Comparison of ENCODE assay signal across 25 cellular contexts in the genomic region with DNA sequence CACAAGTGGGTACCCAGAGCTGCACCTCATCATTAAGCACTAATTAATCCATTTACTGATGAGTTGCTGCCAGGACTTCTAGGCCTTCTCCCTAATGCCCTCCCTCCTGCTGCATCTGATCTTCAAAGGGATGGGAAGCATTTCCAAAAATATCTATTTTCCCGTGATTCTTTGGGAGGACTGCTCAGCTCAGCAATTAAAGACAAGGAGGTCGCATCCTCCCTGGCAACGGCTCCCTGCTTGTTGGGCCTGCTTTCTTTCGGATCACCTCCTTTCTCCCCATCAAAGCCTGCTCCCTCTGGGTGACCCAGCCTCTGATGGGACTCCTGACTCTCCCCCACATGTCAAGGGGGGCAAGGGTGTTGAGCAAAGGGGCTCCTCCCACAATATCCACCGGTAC. TPM values are rescaled to one million over a fixed set of nuclear protein-coding genes. Genes with fewer than 3 reads are reported as not detected.
DNase-seq lines count a peak whose midpoint lies in the region; ATAC-seq, FAIRE-seq and TF ChIP-seq lines count a peak whose summit lies in the region.
"Had no signal": no experiment of that assay in that cellular context is flagged by ENCODE, and none has a peak within 500 bp of the region (broad histone marks: within the 10 kb centered on the region; RNA-seq: fewer than 3 reads in every experiment).

No MANE protein-coding gene starts in this region.

- TF ChIP-seq RAD21 in H1 (IDR thresholded peaks at IDR 0.05 in 1 of 2, conservative IDR thresholded peaks at IDR 0.05 in 1 of 2; ENCODE audit: low read depth in 2 of 2, low read length in 2 of 2), result no peak

- DNase-seq in NCI-H82 (lab: John Stamatoyannopoulos, UW), result peak; percentile 27
- DNase-seq in caudate nucleus (lab: John Stamatoyannopoulos, UW), result peak in 16 of 61 donors; percentile 5 to 62 (median 26)
- DNase-seq in H1 (ENCODE audit: low read depth in 1 of 2, low spot score in 2 of 2), result no peak
- no peak for DNase-seq in NCI-H748 (lab: John Stamatoyannopoulos, UW; ENCODE audit: unreplicated experiment)
- DNase-seq in CD8-positive, alpha-beta memory T cell, result no peak
- DNase-seq: 8988T; ACHN; AML-193; BE2C; Calu3; CD4-positive, alpha-beta T cell; COR-L47; DMS53; DMS79 treated with DMSO at 0.1 percent for 48 hours; GM23248; H9 had no signal

- no peak overlapping the region for H2BK120ac ChIP-seq in H1 (replicated peaks; ENCODE audit: low read depth, low read length)

- WGBS in H1 (ENCODE audit: extremely low coverage in 1 of 2, insufficient coverage in 1 of 2, insufficient read length in 1 of 2, insufficient replicate concordance in 2 of 2, low coverage in 1 of 2, low lambda C conversion rate in 2 of 2, missing lambda C conversion rate in 1 of 2), 2 experiments, result 90% methylated on average over 5 of the region's 5 CpGs; no CpG with 5 or more reads in 1 of the 2 experiments

- H3K27me3 ChIP-seq in H1 (replicated peaks in 1 of 4; ENCODE audit: control insufficient read depth in 3 of 4, extremely low read depth in 1 of 4, insufficient read depth in 3 of 4, low read length in 3 of 4), result no peaks in the 10 kb centered on the region
- H3K27me3 ChIP-seq in CD8-positive, alpha-beta memory T cell (ENCODE audit: insufficient read depth, low read length, poor library complexity, severe bottlenecking), result no peaks in the 10 kb centered on the region
- H3K27me3 ChIP-seq: BE2C; BLaER1 treated with 17β-estradiol and CSF1 and Interleukin-3, amounts not matched to agents 10 nM and 100 nM had no signal

- H3K36me3 ChIP-seq in H1 (ENCODE audit: control insufficient read depth in 2 of 4, insufficient read depth in 4 of 4, low read length in 3 of 4), result no peaks in the 10 kb centered on the region
- no peaks in the 10 kb centered on the region for H3K36me3 ChIP-seq in CD8-positive, alpha-beta memory T cell (ENCODE audit: insufficient read depth, low read length)
- H3K36me3 ChIP-seq: BE2C; BLaER1 treated with 17β-estradiol and CSF1 and Interleukin-3, amounts not matched to agents 10 nM and 100 nM had no signal

- no peak overlapping the region for H2AFZ ChIP-seq in H1 (ENCODE audit: low read length)
- H2AFZ ChIP-seq: GM23248 had no signal

- no peak overlapping the region for H2BK5ac ChIP-seq in H1 (ENCODE audit: low read depth, low read length)

- no peak overlapping the region for H4K5ac ChIP-seq in H1 (ENCODE audit: insufficient read length, low read depth, low read length)

- no peaks in the 10 kb centered on the region for H3K79me2 ChIP-seq in H1 (ENCODE audit: control insufficient read depth in 1 of 2, insufficient read depth in 2 of 2, low read length in 2 of 2)

- H4K91ac ChIP-seq in H1 (replicated peaks; ENCODE audit: insufficient read length, low read length), result no peak overlapping the region

- no peaks in the 10 kb centered on the region for H3K9me3 Mint-ChIP-seq in CD8-positive, alpha-beta memory T cell
- H3K9me3 Mint-ChIP-seq: CD4-positive, alpha-beta T cell; H9 had no signal

- no peak overlapping the region for H2BK15ac ChIP-seq in H1 (ENCODE audit: low read length)

- H2AK5ac ChIP-seq in H1 (ENCODE audit: low read depth, low read length), result no peak overlapping the region

- no peak overlapping the region for H3K4ac ChIP-seq in H1 (replicated peaks; ENCODE audit: insufficient read length, low read depth, low read length)

- peaks cover 0 to under 1% (median 0%) of the 10 kb centered on the region in 4 experiments; a peak in 1 of 7 replicates for H3K4me1 ChIP-seq in H1 (replicated peaks in 1 of 4; ENCODE audit: control insufficient read depth in 3 of 4, insufficient read depth in 4 of 4, low read length in 3 of 4)
- no peaks in the 10 kb centered on the region for H3K4me1 ChIP-seq in CD8-positive, alpha-beta memory T cell (ENCODE audit: insufficient read depth, low read length)
- H3K4me1 ChIP-seq: A549, BE2C had no signal

- ATAC-seq in HG03378 (IDR thresholded peaks at IDR 0.05; ENCODE audit: unreplicated experiment), result no peak
- ATAC-seq: A549 had no signal

- no peaks in the 10 kb centered on the region for H3K9me3 ChIP-seq in H1 (ENCODE audit: insufficient read depth in 2 of 2, low read depth in 1 of 2, low read length in 1 of 2)
- H3K9me3 ChIP-seq in CD8-positive, alpha-beta memory T cell (ENCODE audit: low read length), result no peaks in the 10 kb centered on the region
- H3K9me3 ChIP-seq: A549; BE2C; BLaER1 treated with 17β-estradiol and CSF1 and Interleukin-3, amounts not matched to agents 10 nM and 100 nM had no signal

- H3K14ac ChIP-seq in H1 (ENCODE audit: insufficient read length), result no peak overlapping the region

- peaks cover 3 to 12% of the 10 kb centered on the region in 2 donors for H3K27me3 Mint-ChIP-seq in CD8-positive, alpha-beta memory T cell

- 0 out of 2 replicates have a peak overlapping the region, but pooled peaks have one; percentile 57 for H4K8ac ChIP-seq in H1 (ENCODE audit: extremely low read depth, insufficient read depth, low read length)

- H3K79me1 ChIP-seq in H1 (ENCODE audit: low read depth, low read length), result no peaks in the 10 kb centered on the region

- no peak overlapping the region for H3K4me2 ChIP-seq in H1 (ENCODE audit: insufficient read depth in 1 of 2, low read depth in 2 of 2, low read length in 2 of 2)
- H3K4me2 ChIP-seq: A549; BLaER1 treated with 17β-estradiol and CSF1 and Interleukin-3, amounts not matched to agents 10 nM and 100 nM had no signal

- no peaks in the 10 kb centered on the region for H3K36me3 Mint-ChIP-seq in CD8-positive, alpha-beta memory T cell
- H3K36me3 Mint-ChIP-seq: CD14-positive monocyte had no signal

- TF ChIP-seq CTCF in H1 (IDR thresholded peaks at IDR 0.05; ENCODE audit: control extremely low read depth in 1 of 3, insufficient read depth in 1 of 3, low read depth in 1 of 3, low read length in 3 of 3), result no peak

- H3K4me3 ChIP-seq in H1 (ENCODE audit: extremely low read depth in 1 of 4, insufficient read depth in 2 of 4, low read depth in 3 of 4, low read length in 4 of 4), result no peak overlapping the region
- no peak overlapping the region for H3K4me3 ChIP-seq in CD8-positive, alpha-beta memory T cell (ENCODE audit: low read length)
- H3K4me3 ChIP-seq: A549; BLaER1 treated with 17β-estradiol and CSF1 and Interleukin-3, amounts not matched to agents 10 nM and 100 nM; GM23248 had no signal

- H4K20me1 ChIP-seq in H1 (replicated peaks in 1 of 2; ENCODE audit: control insufficient read depth in 1 of 2, insufficient read depth in 2 of 2, low read length in 2 of 2), result no peaks in the 10 kb centered on the region

- no peak overlapping the region for H2BK20ac ChIP-seq in H1 (ENCODE audit: low read length)

- H3K56ac ChIP-seq in H1 (replicated peaks; ENCODE audit: insufficient read length, low read depth, low read length), result no peak overlapping the region

- no peak overlapping the region for H3K18ac ChIP-seq in H1 (ENCODE audit: extremely low read depth, low read length)

- H3K4me3 Mint-ChIP-seq in CD8-positive, alpha-beta memory T cell, result no peak overlapping the region
- H3K4me3 Mint-ChIP-seq: CD14-positive monocyte; CD4-positive, alpha-beta T cell; H9 had no signal

- no peak overlapping the region for H2BK12ac ChIP-seq in H1 (ENCODE audit: low read depth, low read length)

- no peaks in the 10 kb centered on the region for H3K23me2 ChIP-seq in H1 (ENCODE audit: low read depth, low read length)

- H3K27ac ChIP-seq in caudate nucleus (ENCODE audit: low read depth, low read length) (peak overlapping the region; percentile 87), H1 (ENCODE audit: low read depth, low read length) (no peak overlapping the region), temporal lobe (ENCODE audit: low read depth, low read length) (peak overlapping the region; percentile 12)
- no peak overlapping the region for H3K27ac ChIP-seq in CD8-positive, alpha-beta memory T cell (ENCODE audit: low read depth, low read length)
- H3K27ac ChIP-seq: A549; BLaER1 treated with 17β-estradiol and CSF1 and Interleukin-3, amounts not matched to agents 10 nM and 100 nM; GM23248 had no signal

- no peak for TF ChIP-seq EP300 in H1 (IDR thresholded peaks at IDR 0.05; ENCODE audit: borderline replicate concordance in 1 of 2, low read depth in 2 of 2, low read length in 2 of 2)

- FAIRE-seq in H1 (lab: Jason Lieb, UNC), result no peak
- FAIRE-seq: A549, G401.6, GM12892 had no signal

- H3K23ac ChIP-seq in H1 (ENCODE audit: insufficient read length), result no peak overlapping the region

- POLR2A ChIA-PET in H1 (lab: Charles Lee; ENCODE audit: partially characterized antibody), result no interaction called here
- POLR2A ChIA-PET in CD8-positive, alpha-beta memory T cell (lab: Charles Lee), result no interaction called here

- no peak for TF ChIP-seq POLR2A in H1 (IDR thresholded peaks at IDR 0.05; ENCODE audit: control extremely low read depth in 1 of 2, low read depth in 2 of 2, low read length in 2 of 2)

- H3K9ac ChIP-seq in H1 (replicated peaks in 1 of 4; ENCODE audit: extremely low read depth in 1 of 4, low read depth in 3 of 4, low read length in 3 of 4), result no peak overlapping the region
- H3K9ac ChIP-seq: BLaER1 treated with 17β-estradiol and CSF1 and Interleukin-3, amounts not matched to agents 10 nM and 100 nM; GM23248 had no signal

- no peaks in the 10 kb centered on the region for H3K4me1 Mint-ChIP-seq in CD8-positive, alpha-beta memory T cell
- H3K4me1 Mint-ChIP-seq: CD14-positive monocyte had no signal

- CTCF ChIA-PET in H1 (lab: Charles Lee; ENCODE audit: partially characterized antibody), result interaction anchor here (0.8 to 11.3 kb wide), 11 partner anchors 8 to 179 kb away, joined by 3 to 69 read pairs (median 5); partner anchors contain the start of gene CRHR1
- CTCF ChIA-PET in CD8-positive, alpha-beta memory T cell (lab: Charles Lee), result interaction anchor here (0.8 kb wide), 1 partner anchor 36 kb away, joined by 3 read pairs; no protein-coding TSS in a partner anchor

- H3K27ac Mint-ChIP-seq in CD8-positive, alpha-beta memory T cell, result no peak overlapping the region
- H3K27ac Mint-ChIP-seq: CD14-positive monocyte; CD4-positive, alpha-beta T cell; H9 had no signal

RNA-seq across cellular contexts. Expression of gene SPPL2C, which starts 26.0 kb away (rescaled TPM):
- not detected in 2 replicates for total RNA-seq in H1 (2021; fragmentation: NEBNext Ultra II Directional; extraction: Animal tissue kit (Norgen Biotek cat#: 25700))
- polyA plus RNA-seq in H1 (2011; rRNA removed), result not detected in 2 replicates
- polyA plus RNA-seq in H1 (2011; cell fraction: cytosol; rRNA removed), result not detected
- polyA plus RNA-seq in H1 (2011; cell fraction: nucleus; rRNA removed), result not detected
- not detected in 4 replicates for polyA plus RNA-seq in H1 (2012, experiment 1 of 2)
- not detected for polyA plus RNA-seq in H1 (2012, experiment 2 of 2)
- not detected for polyA plus RNA-seq in H1 (2013, experiment 1 of 2)
- not detected for polyA plus RNA-seq in H1 (2013, experiment 2 of 2)
- polyA minus RNA-seq in H1 (2011; rRNA and poly(A)+ RNA removed), result not detected in 2 replicates
- polyA minus RNA-seq in H1 (2011; cell fraction: cytosol; rRNA and poly(A)+ RNA removed), result not detected
- polyA minus RNA-seq in H1 (2011; cell fraction: nucleus; rRNA and poly(A)+ RNA removed), result not detected
- total RNA-seq in temporal lobe, result 0.25 TPM
- total RNA-seq in CD8-positive, alpha-beta memory T cell, result not detected
- polyA plus RNA-seq in CD8-positive, alpha-beta memory T cell, result not detected
- total RNA-seq: Calu3; CD4-positive, alpha-beta T cell; Daoy; GM23248; H4; H9 had no signal
- polyA plus RNA-seq: A549, CD14-positive monocyte, GM23248 had no signal

RNA-seq across cellular contexts. Expression of gene CRHR1, which starts 34.6 kb away (rescaled TPM):
- total RNA-seq in H1 (2021; fragmentation: NEBNext Ultra II Directional; extraction: Animal tissue kit (Norgen Biotek cat#: 25700)), result 0.55 and 0.56 TPM in 2 replicates
- 1.2 and 1.7 TPM in 2 replicates for polyA plus RNA-seq in H1 (2011; rRNA removed)
- 1.3 TPM for polyA plus RNA-seq in H1 (2011; cell fraction: cytosol; rRNA removed)
- 2.9 TPM for polyA plus RNA-seq in H1 (2011; cell fraction: nucleus; rRNA removed)
- 0.37 to 1.0 TPM (median 0.62 TPM) in 4 replicates for polyA plus RNA-seq in H1 (2012, experiment 1 of 2)
- 0.56 TPM for polyA plus RNA-seq in H1 (2012, experiment 2 of 2)
- 0.53 TPM for polyA plus RNA-seq in H1 (2013, experiment 1 of 2)
- 0.42 TPM for polyA plus RNA-seq in H1 (2013, experiment 2 of 2)
- polyA minus RNA-seq in H1 (2011; rRNA and poly(A)+ RNA removed), result 0.66 and 3.0 TPM in 2 replicates
- not detected for polyA minus RNA-seq in H1 (2011; cell fraction: cytosol; rRNA and poly(A)+ RNA removed)
- 1.1 TPM for polyA minus RNA-seq in H1 (2011; cell fraction: nucleus; rRNA and poly(A)+ RNA removed)
- 37.6 TPM for total RNA-seq in temporal lobe
- not detected for total RNA-seq in CD8-positive, alpha-beta memory T cell
- not detected for polyA plus RNA-seq in CD8-positive, alpha-beta memory T cell
- total RNA-seq: Calu3; CD4-positive, alpha-beta T cell; GM23248 had no signal
- polyA plus RNA-seq: CD14-positive monocyte, GM23248 had no signal

Comparison
In these comparisons a context has a peak if more than half of its experiments do, and no peak if none do; other contexts are left out.
1. H3K27ac ChIP-seq: peak in caudate nucleus (single experiment) and temporal lobe (single experiment); none in H1 (single experiment) and CD8-positive, alpha-beta memory T cell (single experiment).
2. RNA of gene CRHR1, which starts 34.6 kb away (total RNA-seq): 37.6 TPM in temporal lobe (single experiment); 0.55 to 0.56 TPM in H1 and not detected in CD8-positive, alpha-beta memory T cell; every median in the first group is over 10 times any median in the second.